1 cellular context compared by ENCODE assay signal in genomic region chr20:49136817-49137571, GRCh38.
TF ChIP-seq lines count a peak whose summit lies in the region.

No MANE protein-coding gene starts in this region.

TF ChIP-seq in HepG2, 621 proteins besides CTCF, POLR2A, EP300 and RAD21 (continued from another document and continues in another):
- TF ChIP-seq HNF1A (IDR thresholded peaks at IDR 0.05; ENCODE audit: low read depth) (no peak), HNF1A (CRISPR knock-in tag; IDR thresholded peaks at IDR 0.05; ENCODE audit: borderline replicate concordance) (no peak), CCDC6 (CRISPR knock-in tag; IDR thresholded peaks at IDR 0.05) (no peak), FOXP1 (IDR thresholded peaks at IDR 0.05) (no peak), FOXP1 (CRISPR knock-in tag; IDR thresholded peaks at IDR 0.05) (peak; percentile 51), SAP130 (CRISPR knock-in tag; IDR thresholded peaks at IDR 0.05; ENCODE audit: low read depth) (peak; percentile 62), MED13 (CRISPR knock-in tag; IDR thresholded peaks at IDR 0.05) (no peak), ZNF687 (CRISPR knock-in tag; IDR thresholded peaks at IDR 0.05) (peak; percentile 68), ZSCAN20 (CRISPR knock-in tag; IDR thresholded peaks at IDR 0.05; ENCODE audit: borderline replicate concordance) (no peak), THRA (CRISPR knock-in tag; IDR thresholded peaks at IDR 0.05; ENCODE audit: borderline replicate concordance) (no peak), ZBTB46 (CRISPR knock-in tag; IDR thresholded peaks at IDR 0.05; ENCODE audit: borderline replicate concordance) (no peak), ESRRA (CRISPR knock-in tag; IDR thresholded peaks at IDR 0.05; ENCODE audit: low read depth) (no peak), PAXIP1 (CRISPR knock-in tag; conservative IDR thresholded peaks at IDR 0.05) (peak; percentile 27; the same call in 1 of the 2 replicates), ZNF776 (CRISPR knock-in tag; IDR thresholded peaks at IDR 0.05) (no peak), SMAD3 (CRISPR knock-in tag; IDR thresholded peaks at IDR 0.05) (no peak), ZMYM2 (CRISPR knock-in tag; IDR thresholded peaks at IDR 0.05) (0 out of 2 replicates have a peak, but pooled peaks have one; percentile 40), ZSCAN21 (CRISPR knock-in tag; IDR thresholded peaks at IDR 0.05; ENCODE audit: borderline replicate concordance) (peak; percentile 44; the same call in 1 of the 2 replicates), TBP (CRISPR knock-in tag; IDR thresholded peaks at IDR 0.05) (no peak), MXI1 (IDR thresholded peaks at IDR 0.05; ENCODE audit: borderline replicate concordance, low read depth, low read length) (no peak), TOPORS (CRISPR knock-in tag; IDR thresholded peaks at IDR 0.05) (no peak), PREB (CRISPR knock-in tag; IDR thresholded peaks at IDR 0.05) (no peak), PRPF4 (IDR thresholded peaks at IDR 0.05; ENCODE audit: low read depth, low read length, poor library complexity, severe bottlenecking) (no peak), ZBTB38 (CRISPR knock-in tag; IDR thresholded peaks at IDR 0.05) (peak; percentile 99), DNMT1 (CRISPR knock-in tag; IDR thresholded peaks at IDR 0.05) (no peak), CENPT (CRISPR knock-in tag; IDR thresholded peaks at IDR 0.05; ENCODE audit: low read depth) (no peak), HOMEZ (CRISPR knock-in tag; IDR thresholded peaks at IDR 0.05; ENCODE audit: low read depth) (peak; percentile 96), MTF2 (CRISPR knock-in tag; IDR thresholded peaks at IDR 0.05; ENCODE audit: borderline replicate concordance) (no peak), ZBTB25 (CRISPR knock-in tag; IDR thresholded peaks at IDR 0.05) (no peak), KDM5B (CRISPR knock-in tag; IDR thresholded peaks at IDR 0.05; ENCODE audit: borderline replicate concordance) (peak; percentile 52; the same call in 1 of the 2 replicates), SMC3 (IDR thresholded peaks at IDR 0.05; ENCODE audit: low read length) (no peak), HIC2 (CRISPR knock-in tag; IDR thresholded peaks at IDR 0.05; ENCODE audit: low read depth) (0 out of 2 replicates have a peak, but pooled peaks have one; percentile 14), ZNF570 (CRISPR knock-in tag; IDR thresholded peaks at IDR 0.05; ENCODE audit: borderline replicate concordance) (no peak), FOXO1 (CRISPR knock-in tag; IDR thresholded peaks at IDR 0.05) (peak; percentile 78; the same call in 1 of the 2 replicates), PLRG1 (conservative IDR thresholded peaks at IDR 0.05) (no peak)
